In genomic region chr3:98536456-98537017, GRCh38 we compare ENCODE assay signal across 10 cellular contexts. TPM values are rescaled to one million over a fixed set of nuclear protein-coding genes. Genes with fewer than 3 reads are reported as not detected.
DNase-seq lines count a peak whose midpoint lies in the region; ATAC-seq and TF ChIP-seq lines count a peak whose summit lies in the region.
"Had no signal": no experiment of that assay in that cellular context is flagged by ENCODE, and none has a peak within 500 bp of the region (broad histone marks: within the 10 kb centered on the region; RNA-seq: fewer than 3 reads in every experiment).

No MANE protein-coding gene starts in this region.

- peak overlapping the region in 3 of 8 donors; percentile 50 to 67 (median 65) for H3K27ac Mint-ChIP-seq in CD8-positive, alpha-beta memory T cell
- H3K27ac Mint-ChIP-seq in T-helper 17 cell (peak overlapping the region; percentile 27), progenitor cell of endocrine pancreas (no peak overlapping the region)

- intact Hi-C loops in mammary epithelial cell (cut with micrococcal nuclease) = no loop called here

- H3K36me3 Mint-ChIP-seq in CD8-positive, alpha-beta memory T cell = peaks cover 0 to 13% (median 1%) of the 10 kb centered on the region in 3 donors
- H3K36me3 Mint-ChIP-seq in T-helper 17 cell (ENCODE audit: low read depth) (no peaks in the 10 kb centered on the region), progenitor cell of endocrine pancreas (ENCODE audit: insufficient read depth) (no peaks in the 10 kb centered on the region)

- H3K9me3 Mint-ChIP-seq in CD8-positive, alpha-beta memory T cell = no peaks in the 10 kb centered on the region
- H3K9me3 Mint-ChIP-seq in progenitor cell of endocrine pancreas (ENCODE audit: low read depth) = no peaks in the 10 kb centered on the region

- no peaks in the 10 kb centered on the region for H3K27me3 ChIP-seq in CD8-positive, alpha-beta memory T cell (ENCODE audit: insufficient read depth, low read length, poor library complexity, severe bottlenecking)
- no peaks in the 10 kb centered on the region for H3K27me3 ChIP-seq in mammary epithelial cell (ENCODE audit: insufficient read depth, low read length)

- no peaks in the 10 kb centered on the region for H3K9me3 ChIP-seq in CD8-positive, alpha-beta memory T cell (ENCODE audit: low read length)
- no peaks in the 10 kb centered on the region for H3K9me3 ChIP-seq in T-helper 17 cell (ENCODE audit: control insufficient read depth, low read length, poor library complexity, severe bottlenecking)
- no peaks in the 10 kb centered on the region for H3K9me3 ChIP-seq in mammary epithelial cell (replicated peaks; ENCODE audit: insufficient read depth, low read length)

- in situ Hi-C loops in mammary epithelial cell (cut with MboI; ENCODE audit: low sequenced_read_pairs in 2 of 2) = no loop called here

- no peaks in the 10 kb centered on the region for H3K79me2 ChIP-seq in mammary epithelial cell (ENCODE audit: insufficient read depth, low read length)

- no peaks in the 10 kb centered on the region for H3K4me1 ChIP-seq in CD8-positive, alpha-beta memory T cell (ENCODE audit: insufficient read depth, low read length)
- no peaks in the 10 kb centered on the region for H3K4me1 ChIP-seq in mammary epithelial cell (ENCODE audit: insufficient read depth, low read length)

- H3K27ac ChIP-seq in CD8-positive, alpha-beta memory T cell (ENCODE audit: low read depth, low read length) = no peak overlapping the region
- no peak overlapping the region for H3K27ac ChIP-seq in mammary epithelial cell (ENCODE audit: insufficient read depth, low read depth, low read length)

- H2AFZ ChIP-seq in mammary epithelial cell (ENCODE audit: low read depth, low read length) = no peak overlapping the region

- WGBS in mammary epithelial cell (ENCODE audit: low coverage, missing lambda C conversion rate) = 90% methylated on average over 6 of the region's 6 CpGs

- peak; percentile 66 for ATAC-seq in GM19025 (IDR thresholded peaks at IDR 0.05; ENCODE audit: low read depth, unreplicated experiment)
- peak; percentile 74 for ATAC-seq in HG02884 (IDR thresholded peaks at IDR 0.05; ENCODE audit: unreplicated experiment)
- peak; percentile 39 for ATAC-seq in T-helper 17 cell

- POLR2A ChIA-PET in CD8-positive, alpha-beta memory T cell (lab: Charles Lee) = interaction anchor here (1.1 to 2.8 kb wide), 5 partner anchors 11 to 36 kb away, joined by 3 to 21 read pairs (median 6); no protein-coding TSS in a partner anchor

- H3K4me3 Mint-ChIP-seq in CD8-positive, alpha-beta memory T cell = peak overlapping the region in 4 of 7 donors; percentile 35 to 77 (median 66)
- H3K4me3 Mint-ChIP-seq in T-helper 17 cell = peak overlapping the region; percentile 75
- no peak overlapping the region for H3K4me3 Mint-ChIP-seq in progenitor cell of endocrine pancreas (ENCODE audit: low read depth)

- no peak for TF ChIP-seq CTCF in progenitor cell of endocrine pancreas (IDR thresholded peaks at IDR 0.05; ENCODE audit: unreplicated experiment)
- no peak for TF ChIP-seq CTCF in mammary epithelial cell (conservative IDR thresholded peaks at IDR 0.05 in 1 of 2, IDR thresholded peaks at IDR 0.05 in 1 of 2; ENCODE audit: extremely low read depth in 1 of 2, insufficient read depth in 1 of 2, low read depth in 1 of 2, low read length in 2 of 2)

- no peaks in the 10 kb centered on the region for H3K36me3 ChIP-seq in CD8-positive, alpha-beta memory T cell (ENCODE audit: insufficient read depth, low read length)
- no peaks in the 10 kb centered on the region for H3K36me3 ChIP-seq in mammary epithelial cell (ENCODE audit: insufficient read depth, low read length)

- no peak for DNase-seq in CD8-positive, alpha-beta memory T cell
- no peak for DNase-seq in T-helper 17 cell
- DNase-seq in progenitor cell of endocrine pancreas (ENCODE audit: low spot score, unreplicated experiment) = no peak
- no peak for DNase-seq in mammary epithelial cell
- no peak for DNase-seq in mucosa of gallbladder (ENCODE audit: low spot score)
- no peak for DNase-seq in activated CD4-positive, alpha-beta T cell treated with anti-CD3 and anti-CD28 coated beads for 1 hour

- no peak overlapping the region for H3K4me3 ChIP-seq in CD8-positive, alpha-beta memory T cell (ENCODE audit: low read length)
- H3K4me3 ChIP-seq in mammary epithelial cell (replicated peaks in 1 of 3; ENCODE audit: insufficient read depth in 1 of 3, low read depth in 2 of 3, low read length in 3 of 3) = no peak overlapping the region

- peaks cover 30 to 70% (median 62%) of the 10 kb centered on the region in 3 donors for H3K4me1 Mint-ChIP-seq in CD8-positive, alpha-beta memory T cell
- peaks cover 11% of the 10 kb centered on the region for H3K4me1 Mint-ChIP-seq in T-helper 17 cell
- H3K4me1 Mint-ChIP-seq in progenitor cell of endocrine pancreas (ENCODE audit: low read depth) = no peaks in the 10 kb centered on the region

- no TSS peak for BruUV-seq in mammary epithelial cell (replicated peaks; lab: Mats Ljungman, UMichigan)

- CTCF ChIA-PET in CD8-positive, alpha-beta memory T cell (lab: Charles Lee) = interaction anchor here (1.2 to 1.4 kb wide), 3 partner anchors 9 to 38 kb away, joined by 3 to 5 read pairs (median 5); partner anchors contain the start of gene CLDND1
- CTCF ChIA-PET in mammary epithelial cell (lab: Charles Lee; ENCODE audit: low non-redundant PET) = no interaction called here

- no peaks in the 10 kb centered on the region for H3K27me3 Mint-ChIP-seq in CD8-positive, alpha-beta memory T cell
- no peaks in the 10 kb centered on the region for H3K27me3 Mint-ChIP-seq in T-helper 17 cell
- H3K27me3 Mint-ChIP-seq in progenitor cell of endocrine pancreas = no peaks in the 10 kb centered on the region

- H4K20me1 ChIP-seq in mammary epithelial cell (ENCODE audit: insufficient read depth, low read length) = no peaks in the 10 kb centered on the region

- dilution Hi-C loops in mammary epithelial cell (cut with HindIII; ENCODE audit: low sequenced_read_pairs) = no loop called here

- no peak overlapping the region for H3K4me2 ChIP-seq in mammary epithelial cell (ENCODE audit: insufficient read depth, low read depth, low read length)

- H3K9ac ChIP-seq in mammary epithelial cell (ENCODE audit: insufficient read depth, low read length) = no peak overlapping the region

RNA-seq across cellular contexts. Expression of gene GPR15, which starts 4.8 kb away (rescaled TPM):
- 10 to 100 TPM; 15.6 to 17.0 TPM for total RNA-seq in CD8-positive, alpha-beta memory T cell
- 7.7 TPM for polyA plus RNA-seq in CD8-positive, alpha-beta memory T cell
- total RNA-seq in T-helper 17 cell = 100 to 1,000 TPM in 1 of 2 donors, 10 to 100 TPM in 1; 43.2 to 181 TPM
- not detected in 2 replicates for total RNA-seq in progenitor cell of endocrine pancreas
- total RNA-seq in mammary epithelial cell = not detected
- not detected for polyA plus RNA-seq in mammary epithelial cell
- not detected for polyA minus RNA-seq in mammary epithelial cell
- total RNA-seq in mucosa of gallbladder = 0.17 TPM
- total RNA-seq: LHCN-M2 had no signal
- polyA plus RNA-seq: keratinocyte had no signal

RNA-seq across cellular contexts. Expression of gene CLDND1, which starts 13.8 kb away (rescaled TPM):
- 100 to 1,000 TPM; 299 to 315 TPM for total RNA-seq in CD8-positive, alpha-beta memory T cell
- polyA plus RNA-seq in CD8-positive, alpha-beta memory T cell = 210 TPM
- total RNA-seq in T-helper 17 cell (100 to 1,000 TPM; 195 to 285 TPM), progenitor cell of endocrine pancreas (100 and 101 TPM in 2 replicates), mammary epithelial cell (10 to 100 TPM; 76.9 to 90.0 TPM), mucosa of gallbladder (69.4 TPM)
- polyA plus RNA-seq in mammary epithelial cell = 72.5 TPM
- 43.8 TPM for polyA minus RNA-seq in mammary epithelial cell

RNA-seq across cellular contexts. Expression of gene OR5K2, which starts 39.1 kb away (rescaled TPM):
- total RNA-seq in CD8-positive, alpha-beta memory T cell = not detected
- not detected for polyA plus RNA-seq in CD8-positive, alpha-beta memory T cell
- total RNA-seq in T-helper 17 cell = not detected
- not detected in 2 replicates for total RNA-seq in progenitor cell of endocrine pancreas
- total RNA-seq in mammary epithelial cell = not detected
- polyA plus RNA-seq in mammary epithelial cell = not detected
- not detected for polyA minus RNA-seq in mammary epithelial cell
- total RNA-seq in mucosa of gallbladder = not detected
- total RNA-seq: LHCN-M2 had no signal
- polyA plus RNA-seq: keratinocyte had no signal

RNA-seq across cellular contexts. Expression of gene CPOX, which starts 56.9 kb away (rescaled TPM):
- total RNA-seq in CD8-positive, alpha-beta memory T cell = 10 to 100 TPM; 76.3 to 79.9 TPM
- 6.4 TPM for polyA plus RNA-seq in CD8-positive, alpha-beta memory T cell
- 10 to 100 TPM; 17.1 to 19.8 TPM for total RNA-seq in T-helper 17 cell
- total RNA-seq in progenitor cell of endocrine pancreas = 20.4 and 24.4 TPM in 2 replicates
- 10 to 100 TPM; 24.3 to 25.2 TPM for total RNA-seq in mammary epithelial cell
- polyA plus RNA-seq in mammary epithelial cell = 18.8 TPM
- 23.0 TPM for polyA minus RNA-seq in mammary epithelial cell
- total RNA-seq in mucosa of gallbladder = 16.7 TPM

Comparison
In these comparisons a context has a peak if more than half of its experiments do, and no peak if none do; other contexts are left out.
1. RNA of gene GPR15, which starts 4.8 kb away (total RNA-seq): 43.2 to 181 TPM in T-helper 17 cell and 15.6 to 17.0 TPM in CD8-positive, alpha-beta memory T cell; 0.17 TPM in mucosa of gallbladder (single experiment), not detected in progenitor cell of endocrine pancreas and not detected in mammary epithelial cell; every median in the first group is over 10 times any median in the second.
2. Peak in every context shown above with its lines, with median percentiles within 50 percentile points of each other: ATAC-seq.